11 cellular contexts compared by ENCODE assay signal in the genomic region with DNA sequence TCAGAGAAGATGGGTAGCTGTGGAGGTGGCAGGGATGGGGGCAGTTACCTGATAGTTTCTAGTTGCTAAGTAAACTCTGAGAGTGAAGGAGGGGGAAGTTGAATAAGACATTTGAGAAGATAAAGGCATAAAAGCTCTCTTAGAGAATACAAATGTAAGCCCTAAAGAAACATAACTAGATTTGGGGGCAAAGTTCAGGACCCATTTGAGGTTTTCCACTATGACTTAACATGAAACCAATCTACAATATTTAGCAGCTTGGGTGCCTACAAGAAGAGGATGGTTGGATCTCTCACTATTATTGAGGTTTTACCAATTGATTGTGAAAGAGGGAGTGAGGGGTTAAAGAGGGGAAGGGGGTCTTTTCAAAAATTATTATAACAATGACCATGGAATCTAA. TPM values are rescaled to one million over a fixed set of nuclear protein-coding genes. Genes with fewer than 3 reads are reported as not detected.
"Had no signal": no experiment of that assay in that cellular context is flagged by ENCODE, and none has a peak within 500 bp of the region (broad histone marks: within the 10 kb centered on the region; RNA-seq: fewer than 3 reads in every experiment).

No MANE protein-coding gene starts in this region.

- H3K4me2 ChIP-seq: KMS-11 had no signal

- ATAC-seq: HCT116 had no signal

- H3K27ac ChIP-seq: GM23248, KMS-11 had no signal

- DNase-seq: GM23248, GOT3, H7, HFFc6, Karpas-422, KBM-7 had no signal

- H3K9me3 ChIP-seq: HAP-1 had no signal

- H3K36me3 ChIP-seq: HAP-1 had no signal

- H3K4me3 ChIP-seq: GM23248, HAP-1 had no signal

- H3K4me1 ChIP-seq: HAP-1 had no signal

- H2AFZ ChIP-seq: GM23248 had no signal

- H3K9ac ChIP-seq: GM23248, KMS-11 had no signal

- FAIRE-seq: HTR-8/SVneo had no signal

RNA-seq across cellular contexts. Expression of a gene that starts 34.4 kb away (rescaled TPM):
- polyA plus RNA-seq: IgD-negative memory B cell had no signal
